In the genomic region with DNA sequence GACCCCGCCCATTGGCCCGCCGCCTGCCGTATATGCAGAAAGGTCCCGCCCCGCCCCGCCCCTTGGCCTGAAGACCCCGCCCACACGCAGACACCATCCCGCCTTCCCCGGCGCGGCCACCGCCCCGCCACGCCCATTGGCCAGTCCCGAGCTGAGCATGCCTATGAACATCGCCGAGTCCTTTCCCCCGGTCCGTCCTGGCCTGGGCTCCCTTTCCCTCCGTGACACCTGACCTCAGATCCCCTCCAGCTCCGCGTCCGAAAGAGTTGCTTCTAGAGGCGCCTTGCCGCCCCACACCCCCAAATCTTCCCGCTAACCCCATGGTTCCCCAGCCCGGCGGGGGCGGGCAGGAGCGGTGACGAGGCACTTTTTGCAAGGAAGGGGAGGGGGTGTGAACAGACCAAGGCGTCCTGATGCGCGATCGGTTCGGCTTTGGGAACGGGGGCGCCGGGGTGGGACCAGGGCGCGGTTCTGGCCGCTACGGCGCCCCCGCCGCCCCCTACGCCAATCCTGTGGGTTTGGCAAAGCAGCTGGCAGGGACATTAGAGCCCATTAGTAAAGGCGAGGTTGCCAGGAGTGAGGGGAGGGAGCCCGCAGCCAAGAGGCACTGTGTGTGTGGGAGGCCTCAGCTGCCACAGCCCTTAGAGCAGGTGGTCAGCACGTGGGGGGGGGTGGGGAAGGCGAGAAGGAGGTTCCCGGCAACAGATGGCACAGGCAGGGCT, we compare ENCODE assay signal across 7 cellular contexts. TPM values are rescaled to one million over a fixed set of nuclear protein-coding genes. Genes with fewer than 3 reads are reported as not detected.
DNase-seq lines count a peak whose midpoint lies in the region; ATAC-seq lines count a peak whose summit lies in the region.

No MANE protein-coding gene starts in this region.

- intact Hi-C loops in activated CD4-positive, alpha-beta T cell treated with anti-CD3 and anti-CD28 coated beads for 36 hours (cut with DNase I, micrococcal nuclease) = loop anchor here (1.0 to 2.0 kb wide), 16 partner anchors 25 to 406 kb away; partner anchors contain the start of genes ACTMAP (in 2 of the 2), COQ8B (in 2 of the 2), AKT2 (in 1 of the 2) and EGLN2 (in 1 of the 2)

- peak overlapping the region; percentile 80 for H3K4me3 Mint-ChIP-seq in activated CD4-positive, alpha-beta T cell treated with anti-CD3 and anti-CD28 coated beads for 36 hours

- DNase-seq in NCI-H510A (lab: John Stamatoyannopoulos, UW) (peak; percentile 71), cerebellum (ENCODE audit: low spot score) (peak; percentile 99), kidney glomerular epithelial cell (lab: John Stamatoyannopoulos, UW) (peak; percentile 77)
- peak; percentile 97 for DNase-seq in activated CD4-positive, alpha-beta T cell treated with anti-CD3 and anti-CD28 coated beads for 36 hours
- peak; percentile 83 to 89 for DNase-seq in stimulated activated CD4-positive, alpha-beta T cell treated with anti-CD3 and anti-CD28 coated beads, Interleukin-15, amount 100 ng/mL, for 48 hours (ENCODE audit: low read depth in 2 of 2)

- POLR2A ChIA-PET in activated CD4-positive, alpha-beta T cell treated with anti-CD3 and anti-CD28 coated beads for 36 hours (lab: Charles Lee) = interaction anchor here (0.5 to 1.7 kb wide), 2 partner anchors 88 to 453 kb away, joined by 4 to 9 read pairs; partner anchors contain the start of gene RAB4B

- no peaks in the 10 kb centered on the region for H3K9me3 Mint-ChIP-seq in activated CD4-positive, alpha-beta T cell treated with anti-CD3 and anti-CD28 coated beads for 36 hours (ENCODE audit: low read depth)

- H3K27me3 Mint-ChIP-seq in activated CD4-positive, alpha-beta T cell treated with anti-CD3 and anti-CD28 coated beads for 36 hours = no peaks in the 10 kb centered on the region

- CTCF ChIA-PET in activated CD4-positive, alpha-beta T cell treated with anti-CD3 and anti-CD28 coated beads for 36 hours (lab: Charles Lee) = interaction anchor here (0.6 kb wide), 1 partner anchor 72 kb away, joined by 3 read pairs; no protein-coding TSS in a partner anchor

- ATAC-seq in GM18511 (IDR thresholded peaks at IDR 0.05; ENCODE audit: unreplicated experiment) = peak; percentile 73
- peak; percentile 71 for ATAC-seq in HG03280 (IDR thresholded peaks at IDR 0.05; ENCODE audit: unreplicated experiment)
- peak; percentile 85 for ATAC-seq in activated CD4-positive, alpha-beta T cell treated with anti-CD3 and anti-CD28 coated beads for 36 hours

- peak overlapping the region; percentile 87 for H3K27ac Mint-ChIP-seq in activated CD4-positive, alpha-beta T cell treated with anti-CD3 and anti-CD28 coated beads for 36 hours

- peaks cover 2% of the 10 kb centered on the region for H3K36me3 Mint-ChIP-seq in activated CD4-positive, alpha-beta T cell treated with anti-CD3 and anti-CD28 coated beads for 36 hours (ENCODE audit: low read depth)

- H3K4me1 Mint-ChIP-seq in activated CD4-positive, alpha-beta T cell treated with anti-CD3 and anti-CD28 coated beads for 36 hours = peaks cover 5% of the 10 kb centered on the region

RNA-seq across cellular contexts. Expression of gene NUMBL, which starts 0.4 kb away (rescaled TPM):
- total RNA-seq in activated CD4-positive, alpha-beta T cell treated with anti-CD3 and anti-CD28 coated beads for 36 hours = 10 to 100 TPM; 11.6 to 18.0 TPM
- 15.2 TPM for total RNA-seq in cerebellum

RNA-seq across cellular contexts. Expression of gene COQ8B, which starts 25.8 kb away (rescaled TPM):
- 10 to 100 TPM; 21.2 to 29.9 TPM for total RNA-seq in activated CD4-positive, alpha-beta T cell treated with anti-CD3 and anti-CD28 coated beads for 36 hours
- 31.7 TPM for total RNA-seq in cerebellum

RNA-seq across cellular contexts. Expression of gene ITPKC, which starts 26.1 kb away (rescaled TPM):
- total RNA-seq in activated CD4-positive, alpha-beta T cell treated with anti-CD3 and anti-CD28 coated beads for 36 hours = 1 to 10 TPM; 4.6 to 5.6 TPM
- total RNA-seq in cerebellum = 6.7 TPM

RNA-seq across cellular contexts. Expression of gene ACTMAP, which starts 59.4 kb away (rescaled TPM):
- 10 to 100 TPM; 15.0 to 18.0 TPM for total RNA-seq in activated CD4-positive, alpha-beta T cell treated with anti-CD3 and anti-CD28 coated beads for 36 hours
- 0.82 TPM for total RNA-seq in cerebellum

Comparison
In these comparisons a context has a peak if more than half of its experiments do, and no peak if none do; other contexts are left out.
1. Peak in every context shown above with its lines: DNase-seq and ATAC-seq.